21 cellular contexts compared by ENCODE assay signal in genomic region chr11:34631297-34631696, GRCh38. TPM values are rescaled to one million over a fixed set of nuclear protein-coding genes. Genes with fewer than 3 reads are reported as not detected.
DNase-seq lines count a peak whose midpoint lies in the region; ATAC-seq, FAIRE-seq and TF ChIP-seq lines count a peak whose summit lies in the region.
"Had no signal": no experiment of that assay in that cellular context is flagged by ENCODE, and none has a peak within 500 bp of the region (broad histone marks: within the 10 kb centered on the region; RNA-seq: fewer than 3 reads in every experiment).

No MANE protein-coding gene starts in this region.

- peaks cover 20 to 97% of the 10 kb centered on the region in 2 experiments for H3K4me1 ChIP-seq in HCT116 (ENCODE audit: control insufficient read depth in 1 of 2, insufficient read depth in 2 of 2, low read length in 2 of 2)
- H3K4me1 ChIP-seq in adrenal gland (replicated peaks in 1 of 2): peaks cover 22 to 28% of the 10 kb centered on the region in 2 donors
- H3K4me1 ChIP-seq in small intestine (ENCODE audit: control insufficient read depth in 2 of 2, insufficient read depth in 1 of 2, low read depth in 1 of 2, low read length in 1 of 2): peaks cover 9 to 12% of the 10 kb centered on the region in 2 donors

- H3K9me3 ChIP-seq in HCT116 (ENCODE audit: control insufficient read depth in 1 of 2, insufficient read depth in 1 of 2, low read depth in 1 of 2, low read length in 2 of 2): no peaks in the 10 kb centered on the region
- no peaks in the 10 kb centered on the region for H3K9me3 ChIP-seq in adrenal gland (replicated peaks in 1 of 3)
- no peaks in the 10 kb centered on the region for H3K9me3 ChIP-seq in small intestine (ENCODE audit: control insufficient read depth, low read depth)
- H3K9me3 ChIP-seq: heart right ventricle, Peyer's patch had no signal

- 82 to 87% (median 83%) methylated on average over 6 of the region's 6 CpGs for WGBS in adrenal gland, 4 donors
- WGBS in small intestine, 3 donors: 42 to 69% (median 54%) methylated on average over 6 of the region's 6 CpGs

- H2AFZ ChIP-seq in HCT116 (ENCODE audit: low read depth, low read length, poor library complexity, severe bottlenecking): no peak overlapping the region

- FAIRE-seq in small intestine (lab: Jason Lieb, UNC): no peak

- no peaks in the 10 kb centered on the region for H3K9me2 ChIP-seq in HCT116 (ENCODE audit: insufficient read depth)

- H3K27me3 ChIP-seq in HCT116 (ENCODE audit: insufficient read depth, low read length) (no peaks in the 10 kb centered on the region), adrenal gland (no peaks in the 10 kb centered on the region), layer of hippocampus (ENCODE audit: control insufficient read depth, insufficient read depth, low read length) (no peaks in the 10 kb centered on the region), small intestine (ENCODE audit: control insufficient read depth in 2 of 2, insufficient read depth in 2 of 2, low read length in 2 of 2) (no peaks in the 10 kb centered on the region)
- H3K27me3 ChIP-seq: heart right ventricle, Peyer's patch had no signal

- TF ChIP-seq POLR2A in HCT116 (IDR thresholded peaks at IDR 0.05; ENCODE audit: borderline replicate concordance, extremely low read depth, insufficient read depth, insufficient read length): no peak
- no peak for TF ChIP-seq POLR2A in adrenal gland (IDR thresholded peaks at IDR 0.05)

- peaks cover 97% of the 10 kb centered on the region for H3K79me2 ChIP-seq in HCT116 (ENCODE audit: insufficient read depth, low read length)

- no peak for DNase-seq in HCT116 (ENCODE audit: low read depth, low spot score)
- DNase-seq in adrenal gland: peak in 2 of 7 donors; percentile 40 to 48
- DNase-seq in small intestine: no peak
- DNase-seq in stimulated activated CD4-positive, alpha-beta T cell treated with anti-CD3 and anti-CD28 coated beads, Interleukin-15, amount 100 ng/mL, for 24 hours: no peak
- DNase-seq in NK-92 treated with Interleukin-12 subunit alpha and Interleukin-12 subunit beta, amount 100 ng/mL, for 24 hours (lab: John Stamatoyannopoulos, UW): no peak
- DNase-seq in stimulated activated CD4-positive, alpha-beta T cell treated with anti-CD3 and anti-CD28 coated beads, Interleukin-4, amount 100 ng/mL, for 4 hours: no peak
- no peak for DNase-seq in posterior cingulate gyrus
- DNase-seq: activated CD4-positive, alpha-beta memory T cell treated with anti-CD3 and anti-CD28 coated beads, Interleukin-2, amount 10 ng/mL, durations not matched to agents 7 days and 5 days; activated naive CD4-positive, alpha-beta T cell treated with Interleukin-2 at 50 U/mL for 16 hours; activated T-cell treated with anti-CD3 and anti-CD28 coated beads, Interleukin-2, amount 50 U/mL, for 24 hours; CD8-positive, alpha-beta T cell; effector memory CD4-positive, alpha-beta T cell; heart right ventricle; immature natural killer cell; nephron progenitor cell; Peyer's patch had no signal

- H3K4me2 ChIP-seq in HCT116 (ENCODE audit: low read length): peak overlapping the region; percentile 64

- TF ChIP-seq CTCF in HCT116 (IDR thresholded peaks at IDR 0.05 in 2 of 3, conservative IDR thresholded peaks at IDR 0.05 in 1 of 3; ENCODE audit: borderline replicate concordance in 1 of 3, insufficient read depth in 1 of 3, low read depth in 2 of 3, low read length in 2 of 3): no peak
- TF ChIP-seq CTCF in adrenal gland (IDR thresholded peaks at IDR 0.05): no peak

- H3K4me3 ChIP-seq in HCT116 (replicated peaks in 1 of 2; ENCODE audit: low read depth in 1 of 2, low read length in 2 of 2) (peak overlapping the region in 1 of 2 experiments; percentile 14; a peak in 3 of 4 replicates), adrenal gland (no peak overlapping the region), small intestine (ENCODE audit: low read depth in 1 of 2, low read length in 2 of 2) (peak overlapping the region in 1 of 2 donors; percentile 12)
- H3K4me3 ChIP-seq: heart right ventricle, Peyer's patch, SK-N-MC had no signal

- BruUV-seq in HCT116 (replicated peaks; lab: Mats Ljungman, UMichigan): no TSS peak

- intact Hi-C loops in HCT116 (cut with micrococcal nuclease) (no loop called here), adrenal gland (cut with DNase I) (no loop called here), posterior cingulate gyrus (cut with DNase I) (no loop called here)

- H4K20me1 ChIP-seq in HCT116 (ENCODE audit: insufficient read depth): no peaks in the 10 kb centered on the region

- peak overlapping the region; percentile 56 for H3K9ac ChIP-seq in HCT116 (ENCODE audit: low read length)

- ATAC-seq in HCT116: peak; percentile 3; the same call in 1 of the 2 replicates
- ATAC-seq: CD8-positive, alpha-beta T cell; WTC11 had no signal

- RAD21 ChIA-PET in HCT116 (lab: Charles Lee; ENCODE audit: low non-redundant PET in 1 of 2, low total read pairs in 2 of 2, uncharacterized antibody in 2 of 2, unreplicated experiment in 2 of 2): no interaction called here

- H3K27ac ChIP-seq in HCT116 (ENCODE audit: low read depth, low read length): peak overlapping the region; percentile 52
- peak overlapping the region in 4 of 5 donors; percentile 42 to 76 (median 74) for H3K27ac ChIP-seq in adrenal gland
- H3K27ac ChIP-seq in layer of hippocampus (ENCODE audit: low read depth, low read length): peak overlapping the region; percentile 47
- H3K27ac ChIP-seq in small intestine (ENCODE audit: low read depth in 1 of 2, low read length in 1 of 2): peak overlapping the region; percentile 33 to 55
- H3K27ac ChIP-seq: SK-N-MC had no signal

- H3K36me3 ChIP-seq in HCT116 (ENCODE audit: control insufficient read depth in 1 of 2, insufficient read depth in 2 of 2, low read length in 2 of 2) (no peaks in the 10 kb centered on the region), adrenal gland (replicated peaks in 1 of 2) (no peaks in the 10 kb centered on the region), small intestine (ENCODE audit: control insufficient read depth in 2 of 2, insufficient read depth in 2 of 2, low read length in 2 of 2) (no peaks in the 10 kb centered on the region)
- H3K36me3 ChIP-seq: heart right ventricle, Peyer's patch had no signal

- TF ChIP-seq RAD21 in HCT116 (IDR thresholded peaks at IDR 0.05; ENCODE audit: low read depth): no peak

- CTCF ChIA-PET in HCT116 (lab: Charles Lee): no interaction called here

- POLR2A ChIA-PET in HCT116 (lab: Charles Lee): interaction anchor here (1.2 kb wide), 1 partner anchor 9 kb away, joined by 3 read pairs; no protein-coding TSS in a partner anchor

TF ChIP-seq in HCT116, 20 proteins besides CTCF, POLR2A, EP300 and RAD21:
- TF ChIP-seq JUND (IDR thresholded peaks at IDR 0.05) (no peak), SRF (IDR thresholded peaks at IDR 0.05; ENCODE audit: low read depth) (no peak), REST (IDR thresholded peaks at IDR 0.05; ENCODE audit: low read depth) (no peak)

RNA-seq across cellular contexts. Expression of gene EHF, which starts 10.4 kb away (rescaled TPM):
- total RNA-seq in HCT116 (2021; ENCODE audit: unreplicated experiment) (51.5 TPM), adrenal gland (1 to 10 TPM in 5 of 8 donors, under 1 TPM in 3; 0.43 to 6.8 (median 1.3) TPM)
- polyA plus RNA-seq in HCT116 (2012): 58.5 and 60.4 TPM in 2 replicates
- polyA plus RNA-seq in adrenal gland (under 1 TPM; 0.38 to 0.64 (median 0.40) TPM), small intestine (10 to 100 TPM in 2 of 3 donors, 1 to 10 TPM in 1; 7.3 to 54.1 (median 39.4) TPM)
- total RNA-seq: activated CD4-positive, alpha-beta memory T cell treated with anti-CD3 and anti-CD28 coated beads, Interleukin-2, amount 10 ng/mL, durations not matched to agents 7 days and 5 days; CD8-positive, alpha-beta T cell; HT1080; T-helper 2 cell treated with Interferon-gamma antibody and Interleukin-4, amounts not matched to agents 100 ng/mL and 5 ng/mL, for 36 hours had no signal
- polyA plus RNA-seq: immature natural killer cell had no signal
